Comparison of ENCODE assay signal across 12 cellular contexts in genomic region chr14:68476965-68477455, GRCh38.
DNase-seq lines count a peak whose midpoint lies in the region; ATAC-seq and TF ChIP-seq lines count a peak whose summit lies in the region.
"Had no signal": no experiment of that assay in that cellular context is flagged by ENCODE, and none has a peak within 500 bp of the region (broad histone marks: within the 10 kb centered on the region; RNA-seq: fewer than 3 reads in every experiment).

No MANE protein-coding gene starts in this region.

- no peak overlapping the region for H3K4me3 ChIP-seq in lung
- no peak overlapping the region for H3K4me3 ChIP-seq in subcutaneous abdominal adipose tissue (ENCODE audit: low read depth in 1 of 5, low read length in 5 of 5)
- H3K4me3 ChIP-seq: mucosa of descending colon had no signal

- H3K4me3 Mint-ChIP-seq in HFFc6, result peak overlapping the region; percentile 43
- H3K4me3 Mint-ChIP-seq in brain, result peak overlapping the region in 2 of 5 experiments; percentile 22 to 32
- no peak overlapping the region for H3K4me3 Mint-ChIP-seq in immature natural killer cell
- H3K4me3 Mint-ChIP-seq in CD4-positive, alpha-beta T cell, result no peak overlapping the region

- POLR2A ChIA-PET in CD4-positive, alpha-beta T cell (lab: Charles Lee), result no interaction called here

- intact Hi-C loops in CD4-positive, alpha-beta T cell (cut with DNase I, micrococcal nuclease), result no loop called here

- no peak overlapping the region for H3K9ac ChIP-seq in subcutaneous abdominal adipose tissue (ENCODE audit: low read length in 5 of 5)

- H3K4me1 ChIP-seq in lung (ENCODE audit: control insufficient read depth in 2 of 2, insufficient read depth in 2 of 2, low read length in 2 of 2) (peaks cover 7 to 10% of the 10 kb centered on the region in 2 donors), subcutaneous abdominal adipose tissue (ENCODE audit: control insufficient read depth in 5 of 5, insufficient read depth in 5 of 5, low read length in 5 of 5) (peaks cover 6 to 25% (median 19%) of the 10 kb centered on the region in 5 donors)

- ATAC-seq in lung (ENCODE audit: insufficient read depth, low FRiP score), result no peak
- ATAC-seq in CD4-positive, alpha-beta T cell (ENCODE audit: poor library complexity), result no peak

- H3K36me3 Mint-ChIP-seq in HFFc6 (ENCODE audit: low read depth) (0 out of 2 replicates have a peak, but pooled peaks cover 8% of the 10 kb centered on the region), brain (no peaks in the 10 kb centered on the region), immature natural killer cell (peaks cover 0 to 10% (median 4%) of the 10 kb centered on the region in 3 donors)
- H3K36me3 Mint-ChIP-seq in CD4-positive, alpha-beta T cell (ENCODE audit: low read depth), result no peaks in the 10 kb centered on the region

- DNase-seq in HFFc6, result no peak
- DNase-seq in lung (ENCODE audit: low spot score), result no peak
- no peak for DNase-seq in immature natural killer cell
- no peak for DNase-seq in DMS114 treated with DMSO at 0.1 percent for 48 hours (lab: John Stamatoyannopoulos, UW; ENCODE audit: unreplicated experiment)
- DNase-seq in CD4-positive, alpha-beta T cell, result no peak
- no peak for DNase-seq in NCI-H1417 treated with DMSO at 0.1 percent for 48 hours (lab: John Stamatoyannopoulos, UW)
- DNase-seq: DMS79, KG1, NCI-H69 had no signal

- no peaks in the 10 kb centered on the region for H3K27me3 Mint-ChIP-seq in HFFc6 (ENCODE audit: insufficient read depth)
- peaks cover 5% of the 10 kb centered on the region for H3K27me3 Mint-ChIP-seq in brain
- H3K27me3 Mint-ChIP-seq in immature natural killer cell (ENCODE audit: low read depth in 3 of 3), result peaks cover 0 to 1% (median 0%) of the 10 kb centered on the region in 3 donors
- H3K27me3 Mint-ChIP-seq in CD4-positive, alpha-beta T cell, result no peaks in the 10 kb centered on the region

- no peaks in the 10 kb centered on the region for H3K9me3 ChIP-seq in lung (ENCODE audit: control insufficient read depth in 2 of 2, insufficient read depth in 1 of 2, low read length in 1 of 2)
- H3K9me3 ChIP-seq in subcutaneous abdominal adipose tissue (ENCODE audit: control insufficient read depth in 5 of 5, low read length in 5 of 5), result no peaks in the 10 kb centered on the region
- H3K9me3 ChIP-seq in CD4-positive, alpha-beta T cell (ENCODE audit: control insufficient read depth, low read length), result no peaks in the 10 kb centered on the region
- H3K9me3 ChIP-seq: mucosa of descending colon had no signal

- H3K27me3 ChIP-seq in lung (ENCODE audit: control insufficient read depth, insufficient read depth), result no peaks in the 10 kb centered on the region
- H3K27me3 ChIP-seq in subcutaneous abdominal adipose tissue (ENCODE audit: control insufficient read depth in 5 of 5, insufficient read depth in 4 of 5, low read length in 5 of 5), result no peaks in the 10 kb centered on the region
- no peaks in the 10 kb centered on the region for H3K27me3 ChIP-seq in CD4-positive, alpha-beta T cell (ENCODE audit: control insufficient read depth, insufficient read depth, low read length)

- peak overlapping the region; percentile 20 to 35 for H3K27ac ChIP-seq in lung (ENCODE audit: low read depth in 1 of 2, low read length in 1 of 2)
- peak overlapping the region; percentile 61 for H3K27ac ChIP-seq in subcutaneous abdominal adipose tissue (ENCODE audit: low read depth, low read length)
- H3K27ac ChIP-seq in CD4-positive, alpha-beta T cell (ENCODE audit: low read depth, low read length), result no peak overlapping the region

- H3K9me3 Mint-ChIP-seq in HFFc6 (no peaks in the 10 kb centered on the region), brain (no peaks in the 10 kb centered on the region), immature natural killer cell (no peaks in the 10 kb centered on the region)
- no peaks in the 10 kb centered on the region for H3K9me3 Mint-ChIP-seq in CD4-positive, alpha-beta T cell

- CTCF ChIA-PET in CD4-positive, alpha-beta T cell (lab: Charles Lee), result no interaction called here

- WGBS in lung, 2 donors, result 97 to 99% methylated on average over 4 of the region's 4 CpGs

- H3K4me1 Mint-ChIP-seq in HFFc6 (ENCODE audit: low read depth) (peaks cover 54% of the 10 kb centered on the region), brain (peaks cover 43% of the 10 kb centered on the region), immature natural killer cell (peaks cover 12 to 14% of the 10 kb centered on the region in 2 donors)
- peaks cover 12% of the 10 kb centered on the region for H3K4me1 Mint-ChIP-seq in CD4-positive, alpha-beta T cell (ENCODE audit: low read depth)

- H3K27ac Mint-ChIP-seq in HFFc6 (peak overlapping the region; percentile 90), brain (peak overlapping the region in 3 of 5 experiments; percentile 59 to 84 (median 77)), immature natural killer cell (no peak overlapping the region)
- H3K27ac Mint-ChIP-seq in CD4-positive, alpha-beta T cell, result no peak overlapping the region

- no peak for TF ChIP-seq CTCF in HFFc6 (IDR thresholded peaks at IDR 0.05)
- TF ChIP-seq CTCF in brain (conservative IDR thresholded peaks at IDR 0.05), result no peak
- no peak for TF ChIP-seq CTCF in lung (IDR thresholded peaks at IDR 0.05; ENCODE audit: control extremely low read depth, extremely low read depth)
- no peak for TF ChIP-seq CTCF in CD4-positive, alpha-beta T cell (IDR thresholded peaks at IDR 0.05)

- H3K36me3 ChIP-seq in lung (ENCODE audit: control insufficient read depth in 2 of 2, insufficient read depth in 2 of 2, low read length in 2 of 2) (no peaks in the 10 kb centered on the region), subcutaneous abdominal adipose tissue (ENCODE audit: control insufficient read depth in 5 of 5, insufficient read depth in 5 of 5, low read length in 5 of 5) (no peaks in the 10 kb centered on the region)

Comparison
In these comparisons a context has a peak if more than half of its experiments do, and no peak if none do; other contexts are left out.
1. H3K27ac Mint-ChIP-seq: peak in HFFc6 (single experiment) and brain (3 of 5); none in immature natural killer cell (0 of 6) and CD4-positive, alpha-beta T cell (single experiment).